ENCODE assay signal across 17 cellular contexts in genomic region chr14:51783765-51784164, GRCh38.
DNase-seq lines count a peak whose midpoint lies in the region; ATAC-seq and TF ChIP-seq lines count a peak whose summit lies in the region.
"Had no signal": no experiment of that assay in that cellular context is flagged by ENCODE, and none has a peak within 500 bp of the region (broad histone marks: within the 10 kb centered on the region; RNA-seq: fewer than 3 reads in every experiment).

No MANE protein-coding gene starts in this region.

- peaks cover 2% of the 10 kb centered on the region for H3K27me3 Mint-ChIP-seq in activated CD8-positive, alpha-beta T cell treated with anti-CD3 and anti-CD28 coated beads for 36 hours
- peaks cover 20% of the 10 kb centered on the region for H3K27me3 Mint-ChIP-seq in activated CD8-positive, alpha-beta T cell treated with anti-CD3 and anti-CD28 coated beads, Interleukin-2, amount 10 ng/mL, durations not matched to agents 7 days and 5 days (ENCODE audit: low read depth)

- CTCF ChIA-PET in activated CD8-positive, alpha-beta T cell treated with anti-CD3 and anti-CD28 coated beads for 36 hours (lab: Charles Lee) = interaction anchor here (1.2 to 1.3 kb wide), 2 partner anchors 195 to 196 kb away, joined by 3 to 4 read pairs; no protein-coding TSS in a partner anchor
- CTCF ChIA-PET in activated CD8-positive, alpha-beta T cell treated with anti-CD3 and anti-CD28 coated beads, Interleukin-2, amount 10 ng/mL, durations not matched to agents 7 days and 5 days (lab: Charles Lee) = no interaction called here

- no peaks in the 10 kb centered on the region for H3K36me3 ChIP-seq in skeletal muscle satellite cell (ENCODE audit: insufficient read depth, low read length)
- no peaks in the 10 kb centered on the region for H3K36me3 ChIP-seq in effector memory CD4-positive, alpha-beta T cell (ENCODE audit: control insufficient read depth, insufficient read depth, low read length)
- H3K36me3 ChIP-seq: ascending aorta, vagina had no signal

- peaks cover 7% of the 10 kb centered on the region for H3K9me3 ChIP-seq in skeletal muscle satellite cell (replicated peaks; ENCODE audit: low read length)
- no peaks in the 10 kb centered on the region for H3K9me3 ChIP-seq in effector memory CD4-positive, alpha-beta T cell (ENCODE audit: control insufficient read depth, low read length)
- H3K9me3 ChIP-seq: vagina had no signal

- H3K36me3 Mint-ChIP-seq in activated CD8-positive, alpha-beta T cell treated with anti-CD3 and anti-CD28 coated beads for 36 hours (ENCODE audit: low read depth) = peaks cover 3% of the 10 kb centered on the region
- peaks cover 4% of the 10 kb centered on the region for H3K36me3 Mint-ChIP-seq in activated CD8-positive, alpha-beta T cell treated with anti-CD3 and anti-CD28 coated beads, Interleukin-2, amount 10 ng/mL, durations not matched to agents 7 days and 5 days (ENCODE audit: low read depth)
- H3K36me3 Mint-ChIP-seq: WTC11 had no signal

- POLR2A ChIA-PET in activated CD8-positive, alpha-beta T cell treated with anti-CD3 and anti-CD28 coated beads for 36 hours (lab: Charles Lee) = no interaction called here
- POLR2A ChIA-PET in activated CD8-positive, alpha-beta T cell treated with anti-CD3 and anti-CD28 coated beads, Interleukin-2, amount 10 ng/mL, durations not matched to agents 7 days and 5 days (lab: Charles Lee) = no interaction called here

- TF ChIP-seq CTCF in activated CD8-positive, alpha-beta T cell treated with anti-CD3 and anti-CD28 coated beads for 36 hours (IDR thresholded peaks at IDR 0.05) = no peak
- TF ChIP-seq CTCF in fibroblast of mammary gland (conservative IDR thresholded peaks at IDR 0.05; ENCODE audit: control insufficient read depth, insufficient read depth, low read depth, low read length) = no peak

- H3K4me3 Mint-ChIP-seq in activated CD8-positive, alpha-beta T cell treated with anti-CD3 and anti-CD28 coated beads for 36 hours = no peak overlapping the region
- no peak overlapping the region for H3K4me3 Mint-ChIP-seq in activated CD8-positive, alpha-beta T cell treated with anti-CD3 and anti-CD28 coated beads, Interleukin-2, amount 10 ng/mL, durations not matched to agents 7 days and 5 days
- H3K4me3 Mint-ChIP-seq: activated T-cell treated with anti-CD3 and anti-CD28 coated beads, Interleukin-2, amount 50 U/mL, for 24 hours; mesothelial cell of epicardium; WTC11 had no signal

- no peak overlapping the region for H3K27ac Mint-ChIP-seq in activated CD8-positive, alpha-beta T cell treated with anti-CD3 and anti-CD28 coated beads for 36 hours
- H3K27ac Mint-ChIP-seq in activated CD8-positive, alpha-beta T cell treated with anti-CD3 and anti-CD28 coated beads, Interleukin-2, amount 10 ng/mL, durations not matched to agents 7 days and 5 days = no peak overlapping the region
- H3K27ac Mint-ChIP-seq: activated T-cell treated with anti-CD3 and anti-CD28 coated beads, Interleukin-2, amount 50 U/mL, for 24 hours; mesothelial cell of epicardium; WTC11 had no signal

- H3K4me1 ChIP-seq in skeletal muscle satellite cell (ENCODE audit: control insufficient read depth, insufficient read depth, low read length) = peaks cover 7% of the 10 kb centered on the region
- peaks cover 7% of the 10 kb centered on the region for H3K4me1 ChIP-seq in effector memory CD4-positive, alpha-beta T cell (ENCODE audit: control insufficient read depth, insufficient read depth, low read length, poor library complexity, severe bottlenecking)
- H3K4me1 ChIP-seq: ascending aorta, vagina had no signal

- H3K27me3 ChIP-seq in skeletal muscle satellite cell (ENCODE audit: control insufficient read depth, insufficient read depth, low read length) = no peaks in the 10 kb centered on the region
- no peaks in the 10 kb centered on the region for H3K27me3 ChIP-seq in effector memory CD4-positive, alpha-beta T cell (replicated peaks; ENCODE audit: control insufficient read depth, insufficient read depth, low read length, poor library complexity, severe bottlenecking)
- H3K27me3 ChIP-seq: ascending aorta, vagina had no signal

- ATAC-seq in activated CD8-positive, alpha-beta T cell treated with anti-CD3 and anti-CD28 coated beads for 36 hours = peak; percentile 17
- no peak for ATAC-seq in activated CD8-positive, alpha-beta T cell treated with anti-CD3 and anti-CD28 coated beads, Interleukin-2, amount 10 ng/mL, durations not matched to agents 7 days and 5 days
- no peak for ATAC-seq in HG03108 (IDR thresholded peaks at IDR 0.05; ENCODE audit: unreplicated experiment)
- ATAC-seq in HG02938 (IDR thresholded peaks at IDR 0.05; ENCODE audit: unreplicated experiment) = no peak
- ATAC-seq: WTC11 had no signal

- H3K4me2 ChIP-seq in skeletal muscle satellite cell (ENCODE audit: low read length) = peak overlapping the region; percentile 67

- no peak overlapping the region for H3K27ac ChIP-seq in effector memory CD4-positive, alpha-beta T cell (ENCODE audit: insufficient read depth, low read length, poor library complexity, severe bottlenecking)
- H3K27ac ChIP-seq: ascending aorta, vagina had no signal

- DNase-seq in activated CD8-positive, alpha-beta T cell treated with anti-CD3 and anti-CD28 coated beads for 36 hours = no peak
- DNase-seq in activated CD8-positive, alpha-beta T cell treated with anti-CD3 and anti-CD28 coated beads, Interleukin-2, amount 10 ng/mL, durations not matched to agents 7 days and 5 days = no peak
- DNase-seq in OCI-M1 (lab: John Stamatoyannopoulos, UW) (peak; percentile 26), fibroblast of mammary gland (ENCODE audit: low read depth) (peak; percentile 84)
- DNase-seq in effector memory CD4-positive, alpha-beta T cell = no peak
- DNase-seq: ACHN; activated T-cell treated with anti-CD3 and anti-CD28 coated beads, Interleukin-2, amount 50 U/mL, for 24 hours; DMS153; NCI-H2081 treated with DMSO at 0.1 percent for 48 hours; stimulated activated CD4-positive, alpha-beta T cell treated with anti-CD3 and anti-CD28 coated beads, Interleukin-1b, Interleukin-23, amount 100 ng/mL, for 48 hours had no signal

- peaks cover 23% of the 10 kb centered on the region for H3K4me1 Mint-ChIP-seq in activated CD8-positive, alpha-beta T cell treated with anti-CD3 and anti-CD28 coated beads for 36 hours (ENCODE audit: low read depth)
- peaks cover 8% of the 10 kb centered on the region for H3K4me1 Mint-ChIP-seq in activated CD8-positive, alpha-beta T cell treated with anti-CD3 and anti-CD28 coated beads, Interleukin-2, amount 10 ng/mL, durations not matched to agents 7 days and 5 days (ENCODE audit: low read depth)

- H3K9ac ChIP-seq in skeletal muscle satellite cell (ENCODE audit: low read depth, low read length) = no peak overlapping the region

- intact Hi-C loops in activated CD8-positive, alpha-beta T cell treated with anti-CD3 and anti-CD28 coated beads for 36 hours (cut with micrococcal nuclease) = loop anchor here (5.0 kb wide), 1 partner anchor 411 kb away; no protein-coding TSS in a partner anchor

- H3K9me3 Mint-ChIP-seq in activated CD8-positive, alpha-beta T cell treated with anti-CD3 and anti-CD28 coated beads for 36 hours = peaks cover 21% of the 10 kb centered on the region
- H3K9me3 Mint-ChIP-seq in activated CD8-positive, alpha-beta T cell treated with anti-CD3 and anti-CD28 coated beads, Interleukin-2, amount 10 ng/mL, durations not matched to agents 7 days and 5 days (ENCODE audit: insufficient read depth) = peaks cover 15% of the 10 kb centered on the region

- H3K4me3 ChIP-seq in fibroblast of mammary gland (ENCODE audit: control insufficient read depth, low read depth, low read length) (no peak overlapping the region), skeletal muscle satellite cell (ENCODE audit: low read length) (no peak overlapping the region)
- no peak overlapping the region for H3K4me3 ChIP-seq in effector memory CD4-positive, alpha-beta T cell (ENCODE audit: insufficient read depth, low read depth, low read length, poor library complexity, severe bottlenecking)
- H3K4me3 ChIP-seq: ascending aorta, vagina had no signal

Comparison
In these comparisons a context has a peak if more than half of its experiments do, and no peak if none do; other contexts are left out.
1. DNase-seq: peak in OCI-M1 (single experiment) and fibroblast of mammary gland (single experiment); none in activated CD8-positive, alpha-beta T cell treated with anti-CD3 and anti-CD28 coated beads for 36 hours (single experiment), activated CD8-positive, alpha-beta T cell treated with anti-CD3 and anti-CD28 coated beads, Interleukin-2, amount 10 ng/mL, durations not matched to agents 7 days and 5 days (single experiment) and effector memory CD4-positive, alpha-beta T cell (0 of 3).